20 cellular contexts compared by ENCODE assay signal in genomic region chrX:153637121-153638040, GRCh38. TPM values are rescaled to one million over a fixed set of nuclear protein-coding genes. Genes with fewer than 3 reads are reported as not detected.
"Had no signal": no experiment of that assay in that cellular context is flagged by ENCODE, and none has a peak within 500 bp of the region (broad histone marks: within the 10 kb centered on the region; RNA-seq: fewer than 3 reads in every experiment).

No MANE protein-coding gene starts in this region.

- H3K9me3 ChIP-seq: gastroesophageal sphincter, heart right ventricle, neutrophil had no signal

- H3K36me3 ChIP-seq: gastroesophageal sphincter, heart right ventricle, neutrophil, upper lobe of left lung had no signal

- FAIRE-seq: astrocyte, endometrium had no signal

- H3K4me3 ChIP-seq: dorsolateral prefrontal cortex, gastroesophageal sphincter, heart right ventricle, upper lobe of left lung had no signal

- H3K27ac ChIP-seq: dorsolateral prefrontal cortex, gastroesophageal sphincter, heart right ventricle, neutrophil, upper lobe of left lung had no signal

- ATAC-seq: activated T-cell treated with anti-CD3 and anti-CD28 coated beads, Interleukin-2, amount 50 U/mL, for 4 hours; gastroesophageal sphincter; heart right ventricle; left lobe of liver; right cardiac atrium; T-helper 17 cell had no signal

- DNase-seq: activated CD4-positive, alpha-beta memory T cell treated with anti-CD3 and anti-CD28 coated beads for 36 hours; activated CD4-positive, alpha-beta T cell treated with anti-CD3 and anti-CD28 coated beads for 36 hours; activated effector memory CD4-positive, alpha-beta T cell treated with Interleukin-2 at 50 U/mL for 16 hours; activated naive CD4-positive, alpha-beta T cell treated with anti-CD3 and anti-CD28 coated beads, Interleukin-2, amount 50 U/mL, for 16 hours; activated T-cell treated with anti-CD3 and anti-CD28 coated beads, Interleukin-2, amount 50 U/mL, for 4 hours; heart right ventricle; naive B cell; stimulated activated CD4-positive, alpha-beta T cell treated with anti-CD3 and anti-CD28 coated beads, Interleukin-1b, Interleukin-23, amount 100 ng/mL, for 48 hours; stimulated activated naive CD8-positive, alpha-beta T cell treated with anti-CD3 and anti-CD28 coated beads, Interleukin-15, amount 100 ng/mL, for 72 hours; T-helper 17 cell had no signal

RNA-seq across cellular contexts. Expression of gene DUSP9, which starts 9.6 kb away (rescaled TPM):
- total RNA-seq: gastroesophageal sphincter, mononuclear cell, T-helper 17 cell had no signal
- polyA plus RNA-seq: right cardiac atrium had no signal

RNA-seq across cellular contexts. Expression of gene PNCK, which starts 36.2 kb away (rescaled TPM):
- total RNA-seq: left lobe of liver, lung microvascular endothelial cell had no signal
